Comparison of ENCODE assay signal across 8 cellular contexts in genomic region chr2:134119117-134119671, GRCh38.
DNase-seq lines count a peak whose midpoint lies in the region; ATAC-seq and TF ChIP-seq lines count a peak whose summit lies in the region.

No MANE protein-coding gene starts in this region.

- no peaks in the 10 kb centered on the region for H3K27me3 ChIP-seq in Karpas-422 (ENCODE audit: low read length)

- peak; percentile 74 for DNase-seq in Karpas-422
- no peak for DNase-seq in coronary artery (ENCODE audit: low spot score)
- no peak for DNase-seq in neural crest cell (ENCODE audit: low read depth, low spot score)
- DNase-seq in T1000 (lab: John Stamatoyannopoulos, UW) = no peak
- no peak for DNase-seq in stimulated activated naive CD4-positive, alpha-beta T cell treated with Interleukin-2 at 50 U/mL for 16 hours (lab: John Stamatoyannopoulos, UW)
- no peak for DNase-seq in activated CD4-positive, CD25-positive, alpha-beta regulatory T cell (lab: John Stamatoyannopoulos, UW)

- H3K9ac ChIP-seq in Karpas-422 (ENCODE audit: low read length) = peak overlapping the region; percentile 82

- TF ChIP-seq CTCF in coronary artery (IDR thresholded peaks at IDR 0.05) = no peak
- no peak for TF ChIP-seq CTCF in neural crest cell (conservative IDR thresholded peaks at IDR 0.05)

- H3K27ac Mint-ChIP-seq in neural crest cell (ENCODE audit: unreplicated experiment) = peak overlapping the region; percentile 38

- peaks cover 41% of the 10 kb centered on the region for H3K4me1 ChIP-seq in Karpas-422 (ENCODE audit: low read length)

- ATAC-seq in GM21717 (IDR thresholded peaks at IDR 0.05; ENCODE audit: unreplicated experiment) = peak; percentile 12

- H3K4me3 Mint-ChIP-seq in neural crest cell = peak overlapping the region; percentile 94

- H4K20me1 ChIP-seq in Karpas-422 (ENCODE audit: insufficient read depth, low read depth, low read length) = peaks cover 28% of the 10 kb centered on the region

- H3K9me3 Mint-ChIP-seq in neural crest cell = no peaks in the 10 kb centered on the region

- H3K79me2 ChIP-seq in Karpas-422 (ENCODE audit: low read length) = no peaks in the 10 kb centered on the region

- H3K9me2 ChIP-seq in Karpas-422 (replicated peaks; ENCODE audit: insufficient read depth, low read length) = no peaks in the 10 kb centered on the region

- no peaks in the 10 kb centered on the region for H3K9me3 ChIP-seq in Karpas-422 (ENCODE audit: low read length)

- no peaks in the 10 kb centered on the region for H3K36me3 Mint-ChIP-seq in neural crest cell (ENCODE audit: low read depth)

- peak overlapping the region; percentile 96; the same call in 1 of the 2 replicates for H2AFZ ChIP-seq in Karpas-422 (ENCODE audit: low read length)

- H3K36me3 ChIP-seq in Karpas-422 (ENCODE audit: insufficient read depth, low read length) = no peaks in the 10 kb centered on the region

- peak overlapping the region; percentile 92 for H3K4me2 ChIP-seq in Karpas-422 (ENCODE audit: low read depth, low read length, poor library complexity, severe bottlenecking)

- H3K27ac ChIP-seq in Karpas-422 (ENCODE audit: low read length) (no peak overlapping the region), coronary artery (peak overlapping the region; percentile 93 to 98)

- peak overlapping the region; percentile 84; the same call in 1 of the 2 replicates for H3K4me3 ChIP-seq in GM08714 (ENCODE audit: low read length)
- peak overlapping the region; percentile 91 for H3K4me3 ChIP-seq in Karpas-422 (ENCODE audit: low read length)
- peak overlapping the region; percentile 84 for H3K4me3 ChIP-seq in coronary artery

- peaks cover 26% of the 10 kb centered on the region for H3K4me1 Mint-ChIP-seq in neural crest cell

- H3K27me3 Mint-ChIP-seq in neural crest cell (ENCODE audit: low read depth) = peaks cover 23% of the 10 kb centered on the region
